ENCODE assay signal across 22 cellular contexts in genomic region chrX:68714856-68715255, GRCh38.
"Had no signal": no experiment of that assay in that cellular context is flagged by ENCODE, and none has a peak within 500 bp of the region (broad histone marks: within the 10 kb centered on the region; RNA-seq: fewer than 3 reads in every experiment).

No MANE protein-coding gene starts in this region.

- H3K27me3 Mint-ChIP-seq: naive thymus-derived CD4-positive, alpha-beta T cell; progenitor cell of endocrine pancreas; stimulated activated naive CD8-positive, alpha-beta T cell treated with anti-CD3 and anti-CD28 coated beads, Interleukin-15, Interleukin-2, amounts not matched to agents 100 ng/mL and 50 ng/mL, for 24 hours had no signal

- H3K36me3 Mint-ChIP-seq: immature natural killer cell; natural killer cell treated with Interleukin-12 subunit alpha and Interleukin-12 subunit beta and Interleukin-15 and Interleukin-18, amount 100 ng/mL, for 72 hours; stimulated activated effector memory CD8-positive, alpha-beta T cell treated with anti-CD3 and anti-CD28 coated beads, Interleukin-12 subunit alpha, Interleukin-12 subunit beta, amount 100 ng/mL, for 72 hours had no signal

- H3K4me1 Mint-ChIP-seq: immature natural killer cell; naive thymus-derived CD4-positive, alpha-beta T cell; neural crest cell; stimulated activated effector memory CD8-positive, alpha-beta T cell treated with anti-CD3 and anti-CD28 coated beads, Interleukin-12 subunit alpha, Interleukin-12 subunit beta, amount 100 ng/mL, for 72 hours had no signal

- DNase-seq: heart left ventricle; hypothalamus; immature natural killer cell; kidney; mesendoderm; midbrain; mucosa of descending colon; naive thymus-derived CD4-positive, alpha-beta T cell; nucleus accumbens; right lobe of liver; stimulated activated CD4-positive, alpha-beta T cell treated with anti-CD3 and anti-CD28 coated beads, Interleukin-4, amount 100 ng/mL, for 24 hours; stimulated activated naive CD4-positive, alpha-beta T cell; tibial artery; trophoblast cell; upper lobe of right lung had no signal

- ATAC-seq: heart left ventricle; left colon; left lung; mucosa of descending colon; naive thymus-derived CD4-positive, alpha-beta T cell; natural killer cell treated with Interleukin-12 subunit alpha and Interleukin-12 subunit beta and Interleukin-15 and Interleukin-18, amount 100 ng/mL, for 72 hours; right lobe of liver; stimulated activated effector memory CD8-positive, alpha-beta T cell treated with anti-CD3 and anti-CD28 coated beads, Interleukin-12 subunit alpha, Interleukin-12 subunit beta, amount 100 ng/mL, for 72 hours; upper lobe of right lung had no signal

- H3K27ac Mint-ChIP-seq: immature natural killer cell; naive thymus-derived CD4-positive, alpha-beta T cell; natural killer cell treated with Interleukin-12 subunit alpha and Interleukin-12 subunit beta and Interleukin-15 and Interleukin-18, amount 100 ng/mL, for 72 hours; progenitor cell of endocrine pancreas; stimulated activated effector memory CD8-positive, alpha-beta T cell treated with anti-CD3 and anti-CD28 coated beads, Interleukin-12 subunit alpha, Interleukin-12 subunit beta, amount 100 ng/mL, for 72 hours; stimulated activated naive CD8-positive, alpha-beta T cell treated with anti-CD3 and anti-CD28 coated beads, Interleukin-15, Interleukin-2, amounts not matched to agents 100 ng/mL and 50 ng/mL, for 24 hours had no signal

- H3K9me3 Mint-ChIP-seq: immature natural killer cell; naive thymus-derived CD4-positive, alpha-beta T cell; natural killer cell treated with Interleukin-12 subunit alpha and Interleukin-12 subunit beta and Interleukin-15 and Interleukin-18, amount 100 ng/mL, for 72 hours; neural crest cell; stimulated activated effector memory CD8-positive, alpha-beta T cell treated with anti-CD3 and anti-CD28 coated beads, Interleukin-12 subunit alpha, Interleukin-12 subunit beta, amount 100 ng/mL, for 72 hours; stimulated activated naive CD8-positive, alpha-beta T cell treated with anti-CD3 and anti-CD28 coated beads, Interleukin-15, Interleukin-2, amounts not matched to agents 100 ng/mL and 50 ng/mL, for 24 hours had no signal

- H3K4me3 Mint-ChIP-seq: immature natural killer cell; naive thymus-derived CD4-positive, alpha-beta T cell; natural killer cell treated with Interleukin-12 subunit alpha and Interleukin-12 subunit beta and Interleukin-15 and Interleukin-18, amount 100 ng/mL, for 72 hours; neural crest cell; stimulated activated effector memory CD8-positive, alpha-beta T cell treated with anti-CD3 and anti-CD28 coated beads, Interleukin-12 subunit alpha, Interleukin-12 subunit beta, amount 100 ng/mL, for 72 hours; stimulated activated naive CD8-positive, alpha-beta T cell treated with anti-CD3 and anti-CD28 coated beads, Interleukin-15, Interleukin-2, amounts not matched to agents 100 ng/mL and 50 ng/mL, for 24 hours had no signal
